Comparison of ENCODE assay signal across 21 cellular contexts in genomic region chr20:61570796-61571195, GRCh38.
"Had no signal": no experiment of that assay in that cellular context is flagged by ENCODE, and none has a peak within 500 bp of the region (broad histone marks: within the 10 kb centered on the region; RNA-seq: fewer than 3 reads in every experiment).

No MANE protein-coding gene starts in this region.

- H3K27me3 ChIP-seq: ovary, right lobe of liver, vagina had no signal

- H3K27ac ChIP-seq: ovary, psoas muscle, right lobe of liver, suprapubic skin, vagina had no signal

- H3K4me3 ChIP-seq: mucosa of descending colon, ovary, psoas muscle, right lobe of liver, suprapubic skin, vagina had no signal

- H3K4me1 ChIP-seq: psoas muscle, right lobe of liver, suprapubic skin, vagina had no signal

- H3K9me3 ChIP-seq: mucosa of descending colon, ovary, psoas muscle, right lobe of liver, suprapubic skin, vagina had no signal

- ATAC-seq: effector memory CD8-positive, alpha-beta T cell; left lobe of liver; mucosa of descending colon; natural killer cell treated with Interleukin-12 subunit alpha and Interleukin-12 subunit beta and Interleukin-15 and Interleukin-18, amount 100 ng/mL, for 72 hours; psoas muscle; right lobe of liver; stimulated activated naive CD8-positive, alpha-beta T cell treated with anti-CD3 and anti-CD28 coated beads, Interleukin-15, amount 100 ng/mL, for 72 hours had no signal

- H3K36me3 ChIP-seq: ovary, right lobe of liver, suprapubic skin, vagina had no signal

- DNase-seq: cortex of kidney; effector memory CD8-positive, alpha-beta T cell; mesenchymal stem cell; naive B cell; ovary; psoas muscle; retina; small intestine; stimulated activated CD4-positive, alpha-beta T cell treated with anti-CD3 and anti-CD28 coated beads, Interleukin-12 subunit alpha, Interleukin-12 subunit beta, amount 100 ng/mL, for 4 hours; stimulated activated CD4-positive, alpha-beta T cell treated with anti-CD3 and anti-CD28 coated beads, Interleukin-1b, Interleukin-23, amount 100 ng/mL, for 48 hours; stimulated activated CD4-positive, alpha-beta T cell treated with anti-CD3 and anti-CD28 coated beads, Interleukin-4, amount 100 ng/mL, for 1 hour; stimulated activated CD8-positive, alpha-beta memory T cell treated with anti-CD3 and anti-CD28 coated beads, Interleukin-4, amount 100 ng/mL, for 48 hours; stimulated activated naive CD4-positive, alpha-beta T cell; stimulated activated naive CD8-positive, alpha-beta T cell treated with anti-CD3 and anti-CD28 coated beads, Interleukin-15, amount 100 ng/mL, for 72 hours; trophoblast cell had no signal
